ENCODE assay signal across 17 cellular contexts in genomic region chr11:33263549-33263948, GRCh38. TPM values are rescaled to one million over a fixed set of nuclear protein-coding genes. Genes with fewer than 3 reads are reported as not detected.
DNase-seq lines count a peak whose midpoint lies in the region; ATAC-seq and TF ChIP-seq lines count a peak whose summit lies in the region.
"Had no signal": no experiment of that assay in that cellular context is flagged by ENCODE, and none has a peak within 500 bp of the region (broad histone marks: within the 10 kb centered on the region; RNA-seq: fewer than 3 reads in every experiment).

No MANE protein-coding gene starts in this region.

- H3K27me3 Mint-ChIP-seq in osteocyte (ENCODE audit: unreplicated experiment), result no peaks in the 10 kb centered on the region
- H3K27me3 Mint-ChIP-seq in stimulated activated naive B cell treated with anti-CD40 and anti-IgM and Interleukin-4, amounts not matched to agents 10 μg/mL and 1 μg/mL and 100 μg/mL, for 72 hours, result no peaks in the 10 kb centered on the region
- H3K27me3 Mint-ChIP-seq in MCF 10A (ENCODE audit: insufficient read depth, unreplicated experiment), result no peaks in the 10 kb centered on the region
- H3K27me3 Mint-ChIP-seq: activated naive CD8-positive, alpha-beta T cell treated with anti-CD3 and anti-CD28 coated beads for 36 hours had no signal

- H3K4me3 ChIP-seq in ascending aorta, result peak overlapping the region in 1 of 2 donors; percentile 2

- peak overlapping the region; percentile 45 to 55 for H3K27ac ChIP-seq in ascending aorta

- no peak for ATAC-seq in stimulated activated naive B cell treated with anti-CD40 and anti-IgM and Interleukin-4, amounts not matched to agents 10 μg/mL and 1 μg/mL and 100 μg/mL, for 72 hours (replicated peaks)

- intact Hi-C loops in ascending aorta (cut with DNase I) (no loop called here), MCF 10A (cut with micrococcal nuclease) (no loop called here)

- H3K9me3 ChIP-seq in ascending aorta, result no peaks in the 10 kb centered on the region
- H3K9me3 ChIP-seq: BE2C had no signal

- no peaks in the 10 kb centered on the region for H3K9me3 Mint-ChIP-seq in osteocyte (ENCODE audit: unreplicated experiment)
- H3K9me3 Mint-ChIP-seq in stimulated activated naive B cell treated with anti-CD40 and anti-IgM and Interleukin-4, amounts not matched to agents 10 μg/mL and 1 μg/mL and 100 μg/mL, for 72 hours, result no peaks in the 10 kb centered on the region
- no peaks in the 10 kb centered on the region for H3K9me3 Mint-ChIP-seq in MCF 10A (ENCODE audit: unreplicated experiment)
- H3K9me3 Mint-ChIP-seq: activated naive CD8-positive, alpha-beta T cell treated with anti-CD3 and anti-CD28 coated beads for 36 hours had no signal

- no peaks in the 10 kb centered on the region for H3K27me3 ChIP-seq in ascending aorta
- H3K27me3 ChIP-seq: BE2C had no signal

- DNase-seq in CD1c-positive myeloid dendritic cell (ENCODE audit: extremely low spot score) (peak; percentile 49), M059J (ENCODE audit: low read depth) (peak; percentile 34), ascending aorta (ENCODE audit: low spot score in 2 of 2) (no peak), osteocyte (ENCODE audit: extremely low spot score, unreplicated experiment) (no peak), NCI-H2171 treated with DMSO at 0.1 percent for 48 hours (lab: John Stamatoyannopoulos, UW) (no peak), GM10266 (ENCODE audit: extremely low spot score) (no peak), MCF 10A (ENCODE audit: unreplicated experiment) (no peak)
- no peak for DNase-seq in stimulated activated naive B cell treated with anti-CD40 and anti-IgM and Interleukin-4, amounts not matched to agents 10 μg/mL and 1 μg/mL and 100 μg/mL, for 72 hours
- DNase-seq: activated CD4-positive, CD25-positive, alpha-beta regulatory T cell; activated naive CD8-positive, alpha-beta T cell treated with anti-CD3 and anti-CD28 coated beads for 36 hours; BE2C; EL; H9; mesendoderm; NCI-H526 treated with DMSO at 0.1 percent for 48 hours; stimulated activated CD4-positive, alpha-beta T cell treated with anti-CD3 and anti-CD28 coated beads, Interleukin-4, amount 100 ng/mL, for 1 hour; stimulated activated naive CD4-positive, alpha-beta T cell had no signal

- peaks cover 1% of the 10 kb centered on the region for H3K36me3 Mint-ChIP-seq in osteocyte (ENCODE audit: unreplicated experiment)
- peaks cover 0 to 3% of the 10 kb centered on the region in 2 donors for H3K36me3 Mint-ChIP-seq in stimulated activated naive B cell treated with anti-CD40 and anti-IgM and Interleukin-4, amounts not matched to agents 10 μg/mL and 1 μg/mL and 100 μg/mL, for 72 hours
- H3K36me3 Mint-ChIP-seq in MCF 10A (ENCODE audit: insufficient read depth, unreplicated experiment), result peaks cover 5% of the 10 kb centered on the region

- peak overlapping the region; percentile 41 for H3K27ac Mint-ChIP-seq in osteocyte (ENCODE audit: unreplicated experiment)
- H3K27ac Mint-ChIP-seq in stimulated activated naive B cell treated with anti-CD40 and anti-IgM and Interleukin-4, amounts not matched to agents 10 μg/mL and 1 μg/mL and 100 μg/mL, for 72 hours, result no peak overlapping the region
- no peak overlapping the region for H3K27ac Mint-ChIP-seq in MCF 10A (ENCODE audit: low read depth, unreplicated experiment)
- H3K27ac Mint-ChIP-seq: activated naive CD8-positive, alpha-beta T cell treated with anti-CD3 and anti-CD28 coated beads for 36 hours; H9 had no signal

- CTCF ChIA-PET in MCF 10A (lab: Yijun Ruan, JAX), result interaction anchor here (0.6 to 1.2 kb wide), 3 partner anchors 15 to 98 kb away, joined by 3 to 5 read pairs (median 3); no protein-coding TSS in a partner anchor

- POLR2A ChIA-PET in MCF 10A (lab: Yijun Ruan, JAX), result interaction anchor here (0.6 to 8.6 kb wide), 6 partner anchors 8 to 447 kb away, joined by 3 to 52 read pairs (median 4); partner anchors contain the start of gene CSTF3

- H3K4me1 ChIP-seq in ascending aorta, result peaks cover 4 to 69% of the 10 kb centered on the region in 2 donors
- H3K4me1 ChIP-seq: BE2C had no signal

- TF ChIP-seq CTCF in ascending aorta (IDR thresholded peaks at IDR 0.05) (no peak), osteocyte (IDR thresholded peaks at IDR 0.05) (no peak), GM10266 (IDR thresholded peaks at IDR 0.05; ENCODE audit: control insufficient read depth, insufficient read depth, low read depth, missing control alignments) (no peak), MCF 10A (IDR thresholded peaks at IDR 0.05; ENCODE audit: unreplicated experiment) (no peak)

- BruUV-seq in MCF 10A (replicated peaks; lab: Mats Ljungman, UMichigan), result no TSS peak

- H3K36me3 ChIP-seq in ascending aorta, result no peaks in the 10 kb centered on the region
- H3K36me3 ChIP-seq: BE2C had no signal

- H3K4me1 Mint-ChIP-seq in osteocyte (ENCODE audit: unreplicated experiment) (peaks cover 67% of the 10 kb centered on the region), MCF 10A (ENCODE audit: insufficient read depth, unreplicated experiment) (peaks cover 17% of the 10 kb centered on the region)
- peaks cover 21 to 41% of the 10 kb centered on the region in 2 donors for H3K4me1 Mint-ChIP-seq in stimulated activated naive B cell treated with anti-CD40 and anti-IgM and Interleukin-4, amounts not matched to agents 10 μg/mL and 1 μg/mL and 100 μg/mL, for 72 hours

- no peak overlapping the region for H3K4me3 Mint-ChIP-seq in osteocyte (ENCODE audit: unreplicated experiment)
- no peak overlapping the region for H3K4me3 Mint-ChIP-seq in stimulated activated naive B cell treated with anti-CD40 and anti-IgM and Interleukin-4, amounts not matched to agents 10 μg/mL and 1 μg/mL and 100 μg/mL, for 72 hours
- no peak overlapping the region for H3K4me3 Mint-ChIP-seq in MCF 10A (ENCODE audit: unreplicated experiment)
- H3K4me3 Mint-ChIP-seq: activated naive CD8-positive, alpha-beta T cell treated with anti-CD3 and anti-CD28 coated beads for 36 hours; H9 had no signal

RNA-seq across cellular contexts. Expression of gene HIPK3, which starts 6.4 kb away (rescaled TPM):
- 32.4 and 39.8 TPM in 2 replicates for total RNA-seq in M059J (2014; rRNA removed; shearing (Covaris generic))
- total RNA-seq in ascending aorta (302 TPM), osteocyte (78.8 and 80.7 TPM in 2 replicates), MCF 10A (2022) (51.4 and 53.7 TPM in 2 replicates)

Comparison
In these comparisons a context has a peak if more than half of its experiments do, and no peak if none do; other contexts are left out.
1. DNase-seq: peak in CD1c-positive myeloid dendritic cell (single experiment) and M059J (single experiment); none in ascending aorta (0 of 2), osteocyte (single experiment), stimulated activated naive B cell treated with anti-CD40 and anti-IgM and Interleukin-4, amounts not matched to agents 10 μg/mL and 1 μg/mL and 100 μg/mL, for 72 hours (single experiment), NCI-H2171 treated with DMSO at 0.1 percent for 48 hours (single experiment), GM10266 (single experiment) and MCF 10A (single experiment).